In the genomic region with DNA sequence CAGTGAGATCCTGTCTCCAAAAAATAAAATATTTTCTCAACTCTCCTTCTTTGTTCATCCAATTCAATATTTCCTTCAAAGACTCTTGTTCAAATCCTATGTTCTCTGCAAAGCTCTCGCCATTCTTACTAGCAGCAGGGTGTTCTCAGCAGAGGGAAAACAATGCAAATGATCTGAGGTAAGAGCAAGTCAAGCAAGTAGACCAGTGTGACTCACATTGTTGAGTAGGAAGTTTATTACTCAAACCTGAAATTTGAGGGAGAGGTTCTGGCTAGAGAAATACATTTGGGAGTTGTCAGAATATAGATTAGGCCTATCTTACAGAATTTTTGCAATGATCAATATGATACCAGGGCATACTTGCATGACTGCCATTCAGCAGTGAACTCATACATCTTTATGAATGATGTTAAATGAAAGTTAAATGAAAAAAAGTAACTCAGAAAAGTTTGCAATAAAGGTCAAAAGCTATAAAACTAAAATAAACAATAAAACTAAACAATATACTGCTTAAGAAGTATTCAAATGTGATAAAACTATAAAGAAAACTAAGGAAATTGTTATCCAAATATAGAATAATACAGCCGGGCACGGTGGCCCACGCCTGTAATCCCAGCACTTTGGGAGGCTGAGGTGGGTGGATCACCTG, we compare ENCODE assay signal across 13 cellular contexts. TPM values are rescaled to one million over a fixed set of nuclear protein-coding genes. Genes with fewer than 3 reads are reported as not detected.
DNase-seq lines count a peak whose midpoint lies in the region; ATAC-seq and FAIRE-seq lines count a peak whose summit lies in the region.
"Had no signal": no experiment of that assay in that cellular context is flagged by ENCODE, and none has a peak within 500 bp of the region (broad histone marks: within the 10 kb centered on the region; RNA-seq: fewer than 3 reads in every experiment).

No MANE protein-coding gene starts in this region.

- peak; percentile 63 for DNase-seq in Karpas-422
- DNase-seq in fibroblast of peridontal ligament (ENCODE audit: extremely low read depth), result peak; percentile 57
- DNase-seq in right cardiac atrium, result no peak
- DNase-seq in CD1c-positive myeloid dendritic cell (ENCODE audit: extremely low spot score), result no peak
- DNase-seq in small intestine, result no peak
- no peak for DNase-seq in CD4-positive, alpha-beta memory T cell
- DNase-seq: DND-41, pancreas, substantia nigra, T-helper 9 cell had no signal

- H3K9ac ChIP-seq in BLaER1 treated with 17β-estradiol and CSF1 and Interleukin-3, amounts not matched to agents 10 nM and 100 nM, result no peak overlapping the region
- H3K9ac ChIP-seq in Karpas-422 (ENCODE audit: low read length), result peak overlapping the region; percentile 43; the same call in 1 of the 2 replicates

- H3K36me3 ChIP-seq in BLaER1 treated with 17β-estradiol and CSF1 and Interleukin-3, amounts not matched to agents 10 nM and 100 nM, result peaks cover 10 to 72% (median 51%) of the 10 kb centered on the region in 11 experiments; a peak in 21 of 22 replicates
- H3K36me3 ChIP-seq in Karpas-422 (ENCODE audit: insufficient read depth, low read length), result no peaks in the 10 kb centered on the region
- H3K36me3 ChIP-seq in small intestine (ENCODE audit: control insufficient read depth in 2 of 2, insufficient read depth in 2 of 2, low read length in 2 of 2), result peaks cover 0 to 2% of the 10 kb centered on the region in 2 donors
- H3K36me3 ChIP-seq in CD4-positive, alpha-beta memory T cell (ENCODE audit: insufficient read depth, low read length), result no peaks in the 10 kb centered on the region
- H3K36me3 ChIP-seq: pancreas had no signal

- H2AFZ ChIP-seq in Karpas-422 (ENCODE audit: low read length), result no peak overlapping the region

- no peaks in the 10 kb centered on the region for H3K9me2 ChIP-seq in Karpas-422 (replicated peaks; ENCODE audit: insufficient read depth, low read length)

- no peak for FAIRE-seq in small intestine (lab: Jason Lieb, UNC)
- FAIRE-seq: pancreas had no signal

- H3K79me2 ChIP-seq in Karpas-422 (ENCODE audit: low read length), result peaks cover 86% of the 10 kb centered on the region

- intact Hi-C loops in right cardiac atrium (cut with DNase I), result no loop called here
- intact Hi-C loops in CD4-positive, alpha-beta memory T cell (cut with micrococcal nuclease), result no loop called here

- H4K20me1 ChIP-seq in BLaER1 treated with 17β-estradiol and CSF1 and Interleukin-3, amounts not matched to agents 10 nM and 100 nM, result peaks cover 34 to 100% (median 67%) of the 10 kb centered on the region in 11 experiments; a peak in 21 of 22 replicates
- peaks cover 6% of the 10 kb centered on the region; the same call in 1 of the 2 replicates for H4K20me1 ChIP-seq in Karpas-422 (ENCODE audit: insufficient read depth, low read depth, low read length)

- 93% methylated on average over 4 of the region's 4 CpGs for WGBS in right cardiac atrium
- WGBS in small intestine, 3 donors, result 80 to 82% (median 81%) methylated on average over 4 of the region's 4 CpGs

- POLR2A ChIA-PET in CD4-positive, alpha-beta memory T cell (lab: Charles Lee; ENCODE audit: partially characterized antibody), result no interaction called here

- no peak overlapping the region for H3K27ac ChIP-seq in BLaER1 treated with 17β-estradiol and CSF1 and Interleukin-3, amounts not matched to agents 10 nM and 100 nM
- H3K27ac ChIP-seq in Karpas-422 (ENCODE audit: low read length) (peak overlapping the region; percentile 75), right cardiac atrium (ENCODE audit: low read length) (no peak overlapping the region), small intestine (ENCODE audit: low read depth in 1 of 2, low read length in 1 of 2) (no peak overlapping the region)
- no peak overlapping the region for H3K27ac ChIP-seq in CD4-positive, alpha-beta memory T cell (ENCODE audit: low read depth, low read length)
- H3K27ac ChIP-seq: pancreas had no signal

- H3K27me3 Mint-ChIP-seq in CD4-positive, alpha-beta memory T cell, result no peaks in the 10 kb centered on the region
- H3K27me3 Mint-ChIP-seq: IgD-negative memory B cell had no signal

- H3K27me3 ChIP-seq in BLaER1 treated with 17β-estradiol and CSF1 and Interleukin-3, amounts not matched to agents 10 nM and 100 nM, result no peaks in the 10 kb centered on the region
- H3K27me3 ChIP-seq in Karpas-422 (ENCODE audit: low read length) (no peaks in the 10 kb centered on the region), right cardiac atrium (ENCODE audit: control insufficient read depth, insufficient read depth) (no peaks in the 10 kb centered on the region), small intestine (ENCODE audit: control insufficient read depth in 2 of 2, insufficient read depth in 2 of 2, low read length in 2 of 2) (no peaks in the 10 kb centered on the region)
- no peaks in the 10 kb centered on the region for H3K27me3 ChIP-seq in CD4-positive, alpha-beta memory T cell (ENCODE audit: insufficient read depth, low read length)
- H3K27me3 ChIP-seq: pancreas had no signal

- H3K9me3 Mint-ChIP-seq in CD4-positive, alpha-beta memory T cell, result no peaks in the 10 kb centered on the region
- H3K9me3 Mint-ChIP-seq: IgD-negative memory B cell had no signal

- ATAC-seq in GM21390 (IDR thresholded peaks at IDR 0.05; ENCODE audit: unreplicated experiment) (peak; percentile 55), right cardiac atrium (no peak)

- H3K4me3 Mint-ChIP-seq in CD4-positive, alpha-beta memory T cell, result no peak overlapping the region

- peaks cover 25 to 40% (median 32%) of the 10 kb centered on the region in 10 experiments for H3K4me1 ChIP-seq in BLaER1 treated with 17β-estradiol and CSF1 and Interleukin-3, amounts not matched to agents 10 nM and 100 nM
- H3K4me1 ChIP-seq in Karpas-422 (ENCODE audit: low read length) (peaks cover 46% of the 10 kb centered on the region), right cardiac atrium (ENCODE audit: control insufficient read depth, insufficient read depth, low read length) (peaks cover 7% of the 10 kb centered on the region), small intestine (ENCODE audit: control insufficient read depth in 2 of 2, insufficient read depth in 1 of 2, low read depth in 1 of 2, low read length in 1 of 2) (peaks cover 5 to 10% of the 10 kb centered on the region in 2 donors)
- peaks cover 30% of the 10 kb centered on the region for H3K4me1 ChIP-seq in CD4-positive, alpha-beta memory T cell (ENCODE audit: insufficient read depth, low read length)

- H3K36me3 Mint-ChIP-seq in CD4-positive, alpha-beta memory T cell, result peaks cover 22 to 31% of the 10 kb centered on the region in 2 donors

- H3K4me2 ChIP-seq in BLaER1 treated with 17β-estradiol and CSF1 and Interleukin-3, amounts not matched to agents 10 nM and 100 nM, result peak overlapping the region in 7 of 11 experiments; percentile 1 to 29 (median 10); a peak in 6 of 22 replicates
- H3K4me2 ChIP-seq in Karpas-422 (ENCODE audit: low read depth, low read length, poor library complexity, severe bottlenecking), result peak overlapping the region; percentile 62

- CTCF ChIA-PET in CD4-positive, alpha-beta memory T cell (lab: Charles Lee; ENCODE audit: partially characterized antibody), result interaction anchor here (0.6 to 1.3 kb wide), 3 partner anchors 27 to 50 kb away, joined by 3 read pairs; no protein-coding TSS in a partner anchor

- H3K4me3 ChIP-seq in BLaER1 treated with 17β-estradiol and CSF1 and Interleukin-3, amounts not matched to agents 10 nM and 100 nM, result no peak overlapping the region
- H3K4me3 ChIP-seq in Karpas-422 (ENCODE audit: low read length) (no peak overlapping the region; the same call in 1 of the 2 replicates), right cardiac atrium (ENCODE audit: low read length) (no peak overlapping the region), small intestine (ENCODE audit: low read depth in 1 of 2, low read length in 2 of 2) (no peak overlapping the region)
- no peak overlapping the region for H3K4me3 ChIP-seq in CD4-positive, alpha-beta memory T cell (ENCODE audit: low read length in 2 of 2)
- H3K4me3 ChIP-seq: pancreas had no signal

- peaks cover 44 to 65% (median 54%) of the 10 kb centered on the region in 4 donors for H3K4me1 Mint-ChIP-seq in CD4-positive, alpha-beta memory T cell

- peak overlapping the region in 2 of 7 donors; percentile 17 to 60 for H3K27ac Mint-ChIP-seq in CD4-positive, alpha-beta memory T cell

- H3K9me3 ChIP-seq in BLaER1 treated with 17β-estradiol and CSF1 and Interleukin-3, amounts not matched to agents 10 nM and 100 nM (replicated peaks in 1 of 11), result no peaks in the 10 kb centered on the region
- H3K9me3 ChIP-seq in Karpas-422 (ENCODE audit: low read length), result no peaks in the 10 kb centered on the region
- no peaks in the 10 kb centered on the region for H3K9me3 ChIP-seq in right cardiac atrium (ENCODE audit: control insufficient read depth, low read length)
- no peaks in the 10 kb centered on the region for H3K9me3 ChIP-seq in small intestine (ENCODE audit: control insufficient read depth, low read depth)
- H3K9me3 ChIP-seq in CD4-positive, alpha-beta memory T cell (ENCODE audit: control insufficient read depth in 1 of 2, low read length in 2 of 2), result no peaks in the 10 kb centered on the region
- H3K9me3 ChIP-seq: pancreas had no signal

RNA-seq across cellular contexts. Expression of a gene that starts 5.8 kb away (rescaled TPM):
- 11.1 and 56.2 TPM in 2 replicates for total RNA-seq in Karpas-422 (2014; rRNA removed; shearing (Covaris generic); ENCODE audit: low replicate concordance)
- total RNA-seq in right cardiac atrium, result 10 to 100 TPM; 39.7 to 54.1 (median 49.7) TPM
- 13.4 TPM for polyA plus RNA-seq in right cardiac atrium
- 10 to 100 TPM in 2 of 3 donors, 1 to 10 TPM in 1; 9.2 to 11.9 (median 11.0) TPM for polyA plus RNA-seq in small intestine
- total RNA-seq in CD4-positive, alpha-beta memory T cell, result 10 to 100 TPM; 38.4 to 40.2 TPM
- polyA plus RNA-seq in CD4-positive, alpha-beta memory T cell, result 10 to 100 TPM; 19.5 to 20.0 TPM

RNA-seq across cellular contexts. Expression of a gene that starts 24.9 kb away (rescaled TPM):
- 9.1 and 14.2 TPM in 2 replicates for total RNA-seq in Karpas-422 (2014; rRNA removed; shearing (Covaris generic); ENCODE audit: low replicate concordance)
- total RNA-seq in right cardiac atrium, result 1 to 10 TPM in 2 of 4 donors, under 1 TPM in 2; 0.31 to 1.7 (median 1.00) TPM
- polyA plus RNA-seq in right cardiac atrium (0.38 TPM), small intestine (10 to 100 TPM in 1 of 3 donors, 1 to 10 TPM in 1, under 1 TPM in 1; 0.89 to 12.7 (median 1.1) TPM)
- total RNA-seq in CD4-positive, alpha-beta memory T cell, result 1 to 10 TPM; 2.0 to 2.1 TPM
- under 1 TPM; 0.87 to 0.92 TPM for polyA plus RNA-seq in CD4-positive, alpha-beta memory T cell

Comparison
In these comparisons a context has a peak if more than half of its experiments do, and no peak if none do; other contexts are left out.
1. DNase-seq: peak in Karpas-422 (single experiment) and fibroblast of peridontal ligament (single experiment); none in right cardiac atrium (0 of 3), CD1c-positive myeloid dendritic cell (single experiment), small intestine (single experiment) and CD4-positive, alpha-beta memory T cell (0 of 5).